In genomic region chr2:178526256-178526655, GRCh38 we compare ENCODE assay signal across 20 cellular contexts.
"Had no signal": no experiment of that assay in that cellular context is flagged by ENCODE, and none has a peak within 500 bp of the region (broad histone marks: within the 10 kb centered on the region; RNA-seq: fewer than 3 reads in every experiment).

No MANE protein-coding gene starts in this region.

- H3K9me3 ChIP-seq: esophagus squamous epithelium, lower lobe of right lung, pancreas, stomach, tibial artery had no signal

- H3K27me3 ChIP-seq: esophagus squamous epithelium, pancreas, stomach, tibial artery had no signal

- ATAC-seq: effector memory CD8-positive, alpha-beta T cell; left ventricle myocardium superior; lower lobe of right lung; natural killer cell; pancreas; sciatic nerve; stimulated activated effector memory CD8-positive, alpha-beta T cell treated with anti-CD3 and anti-CD28 coated beads, Interleukin-12 subunit alpha, Interleukin-12 subunit beta, amount 100 ng/mL, for 72 hours had no signal

- H3K36me3 ChIP-seq: pancreas had no signal

- H3K4me3 ChIP-seq: esophagus squamous epithelium, lower lobe of right lung, pancreas, smooth muscle cell, stomach, tibial artery had no signal

- H3K4me1 ChIP-seq: pancreas had no signal

- DNase-seq: cortex of kidney; effector memory CD8-positive, alpha-beta T cell; esophagus squamous epithelium; foreskin melanocyte; hypothalamus; immature natural killer cell; islet precursor cell; left ventricle myocardium superior; lower lobe of right lung; natural killer cell; pancreas; retina; stimulated activated CD4-positive, alpha-beta T cell treated with anti-CD3 and anti-CD28 coated beads, Interleukin-2, amount 100 ng/mL, for 24 hours; stimulated activated CD4-positive, alpha-beta T cell treated with anti-CD3 and anti-CD28 coated beads, Interleukin-4, amount 100 ng/mL, for 24 hours; stimulated activated naive CD4-positive, alpha-beta T cell treated with Interleukin-2 at 50 U/mL for 16 hours; stomach; tibial artery had no signal

- H3K4me2 ChIP-seq: smooth muscle cell had no signal

- H3K27ac ChIP-seq: esophagus squamous epithelium, lower lobe of right lung, pancreas, stomach, tibial artery had no signal
